1 cellular context compared by ENCODE assay signal in the genomic region with DNA sequence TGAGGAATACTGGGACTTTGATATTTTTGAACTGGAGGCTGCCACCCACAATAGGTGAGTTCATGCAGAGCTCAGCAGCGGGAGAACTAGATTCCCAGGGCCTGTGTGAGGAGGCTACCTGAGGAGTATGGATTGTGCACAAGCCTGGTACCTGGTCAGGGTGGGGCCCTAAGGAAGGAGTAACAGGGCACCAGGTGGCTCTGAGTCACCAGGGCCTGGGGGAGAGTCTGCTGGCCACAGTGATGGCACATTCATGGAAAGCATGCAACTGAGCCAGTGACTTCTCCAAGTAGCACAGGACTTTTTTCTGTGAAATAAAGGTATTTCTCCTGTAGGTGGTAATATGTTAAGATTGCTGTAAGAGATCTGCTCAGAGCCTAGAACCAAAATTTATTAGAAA.
TF ChIP-seq lines count a peak whose summit lies in the region.

No MANE protein-coding gene starts in this region.

TF ChIP-seq in GM12878, 131 proteins besides CTCF, POLR2A, EP300 and RAD21 (continued from another document):
- TF ChIP-seq, protein P1, sequence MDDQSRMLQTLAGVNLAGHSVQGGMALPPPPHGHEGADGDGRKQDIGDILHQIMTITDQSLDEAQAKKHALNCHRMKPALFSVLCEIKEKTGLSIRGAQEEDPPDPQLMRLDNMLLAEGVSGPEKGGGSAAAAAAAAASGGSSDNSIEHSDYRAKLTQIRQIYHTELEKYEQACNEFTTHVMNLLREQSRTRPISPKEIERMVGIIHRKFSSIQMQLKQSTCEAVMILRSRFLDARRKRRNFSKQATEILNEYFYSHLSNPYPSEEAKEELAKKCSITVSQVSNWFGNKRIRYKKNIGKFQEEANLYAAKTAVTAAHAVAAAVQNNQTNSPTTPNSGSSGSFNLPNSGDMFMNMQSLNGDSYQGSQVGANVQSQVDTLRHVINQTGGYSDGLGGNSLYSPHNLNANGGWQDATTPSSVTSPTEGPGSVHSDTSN (IDR thresholded peaks at IDR 0.05; ENCODE audit: insufficient replicate concordance, low read depth, low read length) = no peak
- TF ChIP-seq YY1 (IDR thresholded peaks at IDR 0.05; ENCODE audit: low read depth, low read length) = no peak
- no peak for TF ChIP-seq POLR2AphosphoS5 (IDR thresholded peaks at IDR 0.05; ENCODE audit: low read length)
- no peak for TF ChIP-seq ZNF274 (IDR thresholded peaks at IDR 0.05; ENCODE audit: insufficient read depth, insufficient read length)
- TF ChIP-seq RCOR1 (conservative IDR thresholded peaks at IDR 0.05; ENCODE audit: low read depth, low read length) = no peak
- no peak for TF ChIP-seq ZSCAN29 (IDR thresholded peaks at IDR 0.05)
- TF ChIP-seq HDAC6 (IDR thresholded peaks at IDR 0.05; ENCODE audit: unreplicated experiment) = no peak
- no peak for TF ChIP-seq CHD2 (IDR thresholded peaks at IDR 0.05; ENCODE audit: borderline replicate concordance, low read depth, low read length)
- TF ChIP-seq, protein P2, sequence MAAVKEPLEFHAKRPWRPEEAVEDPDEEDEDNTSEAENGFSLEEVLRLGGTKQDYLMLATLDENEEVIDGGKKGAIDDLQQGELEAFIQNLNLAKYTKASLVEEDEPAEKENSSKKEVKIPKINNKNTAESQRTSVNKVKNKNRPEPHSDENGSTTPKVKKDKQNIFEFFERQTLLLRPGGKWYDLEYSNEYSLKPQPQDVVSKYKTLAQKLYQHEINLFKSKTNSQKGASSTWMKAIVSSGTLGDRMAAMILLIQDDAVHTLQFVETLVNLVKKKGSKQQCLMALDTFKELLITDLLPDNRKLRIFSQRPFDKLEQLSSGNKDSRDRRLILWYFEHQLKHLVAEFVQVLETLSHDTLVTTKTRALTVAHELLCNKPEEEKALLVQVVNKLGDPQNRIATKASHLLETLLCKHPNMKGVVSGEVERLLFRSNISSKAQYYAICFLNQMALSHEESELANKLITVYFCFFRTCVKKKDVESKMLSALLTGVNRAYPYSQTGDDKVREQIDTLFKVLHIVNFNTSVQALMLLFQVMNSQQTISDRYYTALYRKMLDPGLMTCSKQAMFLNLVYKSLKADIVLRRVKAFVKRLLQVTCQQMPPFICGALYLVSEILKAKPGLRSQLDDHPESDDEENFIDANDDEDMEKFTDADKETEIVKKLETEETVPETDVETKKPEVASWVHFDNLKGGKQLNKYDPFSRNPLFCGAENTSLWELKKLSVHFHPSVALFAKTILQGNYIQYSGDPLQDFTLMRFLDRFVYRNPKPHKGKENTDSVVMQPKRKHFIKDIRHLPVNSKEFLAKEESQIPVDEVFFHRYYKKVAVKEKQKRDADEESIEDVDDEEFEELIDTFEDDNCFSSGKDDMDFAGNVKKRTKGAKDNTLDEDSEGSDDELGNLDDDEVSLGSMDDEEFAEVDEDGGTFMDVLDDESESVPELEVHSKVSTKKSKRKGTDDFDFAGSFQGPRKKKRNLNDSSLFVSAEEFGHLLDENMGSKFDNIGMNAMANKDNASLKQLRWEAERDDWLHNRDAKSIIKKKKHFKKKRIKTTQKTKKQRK (IDR thresholded peaks at IDR 0.05; ENCODE audit: low read depth, low read length) = no peak
- TF ChIP-seq MXI1 (IDR thresholded peaks at IDR 0.05; ENCODE audit: low read depth, low read length) = no peak
- no peak for TF ChIP-seq NBN (IDR thresholded peaks at IDR 0.05)
- no peak for TF ChIP-seq MTA3 (IDR thresholded peaks at IDR 0.05; ENCODE audit: borderline replicate concordance, low read length)
- TF ChIP-seq SMAD1 (IDR thresholded peaks at IDR 0.05; ENCODE audit: low read depth, partially characterized antibody) = no peak
- TF ChIP-seq, protein P3, sequence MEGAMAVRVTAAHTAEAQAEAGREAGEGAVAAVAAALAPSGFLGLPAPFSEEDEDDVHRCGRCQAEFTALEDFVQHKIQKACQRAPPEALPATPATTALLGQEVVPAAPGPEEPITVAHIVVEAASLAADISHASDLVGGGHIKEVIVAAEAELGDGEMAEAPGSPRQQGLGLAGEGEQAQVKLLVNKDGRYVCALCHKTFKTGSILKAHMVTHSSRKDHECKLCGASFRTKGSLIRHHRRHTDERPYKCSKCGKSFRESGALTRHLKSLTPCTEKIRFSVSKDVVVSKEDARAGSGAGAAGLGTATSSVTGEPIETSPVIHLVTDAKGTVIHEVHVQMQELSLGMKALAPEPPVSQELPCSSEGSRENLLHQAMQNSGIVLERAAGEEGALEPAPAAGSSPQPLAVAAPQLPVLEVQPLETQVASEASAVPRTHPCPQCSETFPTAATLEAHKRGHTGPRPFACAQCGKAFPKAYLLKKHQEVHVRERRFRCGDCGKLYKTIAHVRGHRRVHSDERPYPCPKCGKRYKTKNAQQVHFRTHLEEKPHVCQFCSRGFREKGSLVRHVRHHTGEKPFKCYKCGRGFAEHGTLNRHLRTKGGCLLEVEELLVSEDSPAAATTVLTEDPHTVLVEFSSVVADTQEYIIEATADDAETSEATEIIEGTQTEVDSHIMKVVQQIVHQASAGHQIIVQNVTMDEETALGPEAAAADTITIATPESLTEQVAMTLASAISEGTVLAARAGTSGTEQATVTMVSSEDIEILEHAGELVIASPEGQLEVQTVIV (IDR thresholded peaks at IDR 0.05; ENCODE audit: borderline replicate concordance, partially characterized antibody) = no peak
- no peak for TF ChIP-seq NR2C1 (IDR thresholded peaks at IDR 0.05)
- TF ChIP-seq, protein P4, sequence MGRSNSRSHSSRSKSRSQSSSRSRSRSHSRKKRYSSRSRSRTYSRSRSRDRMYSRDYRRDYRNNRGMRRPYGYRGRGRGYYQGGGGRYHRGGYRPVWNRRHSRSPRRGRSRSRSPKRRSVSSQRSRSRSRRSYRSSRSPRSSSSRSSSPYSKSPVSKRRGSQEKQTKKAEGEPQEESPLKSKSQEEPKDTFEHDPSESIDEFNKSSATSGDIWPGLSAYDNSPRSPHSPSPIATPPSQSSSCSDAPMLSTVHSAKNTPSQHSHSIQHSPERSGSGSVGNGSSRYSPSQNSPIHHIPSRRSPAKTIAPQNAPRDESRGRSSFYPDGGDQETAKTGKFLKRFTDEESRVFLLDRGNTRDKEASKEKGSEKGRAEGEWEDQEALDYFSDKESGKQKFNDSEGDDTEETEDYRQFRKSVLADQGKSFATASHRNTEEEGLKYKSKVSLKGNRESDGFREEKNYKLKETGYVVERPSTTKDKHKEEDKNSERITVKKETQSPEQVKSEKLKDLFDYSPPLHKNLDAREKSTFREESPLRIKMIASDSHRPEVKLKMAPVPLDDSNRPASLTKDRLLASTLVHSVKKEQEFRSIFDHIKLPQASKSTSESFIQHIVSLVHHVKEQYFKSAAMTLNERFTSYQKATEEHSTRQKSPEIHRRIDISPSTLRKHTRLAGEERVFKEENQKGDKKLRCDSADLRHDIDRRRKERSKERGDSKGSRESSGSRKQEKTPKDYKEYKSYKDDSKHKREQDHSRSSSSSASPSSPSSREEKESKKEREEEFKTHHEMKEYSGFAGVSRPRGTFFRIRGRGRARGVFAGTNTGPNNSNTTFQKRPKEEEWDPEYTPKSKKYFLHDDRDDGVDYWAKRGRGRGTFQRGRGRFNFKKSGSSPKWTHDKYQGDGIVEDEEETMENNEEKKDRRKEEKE (IDR thresholded peaks at IDR 0.05) = no peak
- TF ChIP-seq CBX3 (IDR thresholded peaks at IDR 0.05; ENCODE audit: borderline replicate concordance, low read depth) = no peak
- no peak for TF ChIP-seq SMAD5 (IDR thresholded peaks at IDR 0.05; ENCODE audit: low read depth)
